ENCODE assay signal across 22 cellular contexts in genomic region chr1:109243860-109244552, GRCh38.
"Had no signal": no experiment of that assay in that cellular context is flagged by ENCODE, and none has a peak within 500 bp of the region (broad histone marks: within the 10 kb centered on the region; RNA-seq: fewer than 3 reads in every experiment).

No MANE protein-coding gene starts in this region.

- H3K27me3 ChIP-seq: body of pancreas, foreskin keratinocyte had no signal

- H3K27me3 Mint-ChIP-seq: activated naive CD4-positive, alpha-beta T cell treated with anti-CD3 and anti-CD28 coated beads, Interleukin-2, amount 50 U/mL, for 24 hours; central memory CD8-positive, alpha-beta T cell had no signal

- H3K4me3 Mint-ChIP-seq: activated CD4-positive, alpha-beta T cell treated with anti-CD3 and anti-CD28 coated beads, Interleukin-2, amount 10 ng/mL, durations not matched to agents 24 days and 14 days; activated CD8-positive, alpha-beta T cell treated with anti-CD3 and anti-CD28 coated beads, Interleukin-2, amount 10 ng/mL, durations not matched to agents 7 days and 5 days; activated naive CD4-positive, alpha-beta T cell treated with anti-CD3 and anti-CD28 coated beads, Interleukin-2, amount 50 U/mL, for 24 hours; central memory CD8-positive, alpha-beta T cell; natural killer cell treated with Interleukin-12 subunit alpha and Interleukin-12 subunit beta and Interleukin-15 and Interleukin-18, amount 100 ng/mL, for 72 hours had no signal

- H3K9me3 Mint-ChIP-seq: activated CD4-positive, alpha-beta T cell treated with anti-CD3 and anti-CD28 coated beads, Interleukin-2, amount 10 ng/mL, durations not matched to agents 24 days and 14 days; activated naive CD4-positive, alpha-beta T cell treated with anti-CD3 and anti-CD28 coated beads, Interleukin-2, amount 50 U/mL, for 24 hours; central memory CD8-positive, alpha-beta T cell; natural killer cell treated with Interleukin-12 subunit alpha and Interleukin-12 subunit beta and Interleukin-15 and Interleukin-18, amount 100 ng/mL, for 72 hours had no signal

- H3K4me3 ChIP-seq: body of pancreas, transverse colon had no signal

- DNase-seq: activated CD4-positive, alpha-beta T cell treated with anti-CD3 and anti-CD28 coated beads, Interleukin-2, amount 10 ng/mL, durations not matched to agents 24 days and 14 days; activated CD4-positive, CD25-positive, alpha-beta regulatory T cell; activated CD8-positive, alpha-beta memory T cell treated with anti-CD3 and anti-CD28 coated beads, Interleukin-2, amount 50 U/mL, for 4 hours; activated CD8-positive, alpha-beta T cell treated with anti-CD3 and anti-CD28 coated beads, Interleukin-2, amount 10 ng/mL, durations not matched to agents 7 days and 5 days; activated effector memory CD4-positive, alpha-beta T cell treated with anti-CD3 and anti-CD28 coated beads, Interleukin-2, amount 50 U/mL, for 16 hours; activated T-cell treated with anti-CD3 and anti-CD28 coated beads, Interleukin-2, amount 50 U/mL, for 48 hours; amniotic stem cell; body of pancreas; cortex of kidney; effector CD4-positive, alpha-beta T cell; foreskin keratinocyte; kidney glomerular epithelial cell; mesenchymal stem cell; occipital lobe; right cardiac atrium; small intestine; stimulated activated CD4-positive, alpha-beta T cell treated with anti-CD3 and anti-CD28 coated beads, Interleukin-4, amount 100 ng/mL, for 24 hours; stimulated activated naive CD4-positive, alpha-beta T cell treated with Interleukin-2 at 50 U/mL for 16 hours; transverse colon had no signal

- H3K9me3 ChIP-seq: body of pancreas, transverse colon had no signal

- ATAC-seq: activated CD8-positive, alpha-beta T cell treated with anti-CD3 and anti-CD28 coated beads, Interleukin-2, amount 10 ng/mL, durations not matched to agents 7 days and 5 days; body of pancreas; foreskin keratinocyte; natural killer cell treated with Interleukin-12 subunit alpha and Interleukin-12 subunit beta and Interleukin-15 and Interleukin-18, amount 100 ng/mL, for 72 hours; right cardiac atrium had no signal

- H3K27ac Mint-ChIP-seq: activated CD4-positive, alpha-beta T cell treated with anti-CD3 and anti-CD28 coated beads, Interleukin-2, amount 10 ng/mL, durations not matched to agents 24 days and 14 days; activated CD8-positive, alpha-beta T cell treated with anti-CD3 and anti-CD28 coated beads, Interleukin-2, amount 10 ng/mL, durations not matched to agents 7 days and 5 days; activated naive CD4-positive, alpha-beta T cell treated with anti-CD3 and anti-CD28 coated beads, Interleukin-2, amount 50 U/mL, for 24 hours had no signal

- H3K36me3 ChIP-seq: transverse colon had no signal

- H3K36me3 Mint-ChIP-seq: activated naive CD4-positive, alpha-beta T cell treated with anti-CD3 and anti-CD28 coated beads, Interleukin-2, amount 50 U/mL, for 24 hours; natural killer cell treated with Interleukin-12 subunit alpha and Interleukin-12 subunit beta and Interleukin-15 and Interleukin-18, amount 100 ng/mL, for 72 hours had no signal

- H3K27ac ChIP-seq: body of pancreas, foreskin keratinocyte, transverse colon had no signal
